8 cellular contexts compared by ENCODE assay signal in the genomic region with DNA sequence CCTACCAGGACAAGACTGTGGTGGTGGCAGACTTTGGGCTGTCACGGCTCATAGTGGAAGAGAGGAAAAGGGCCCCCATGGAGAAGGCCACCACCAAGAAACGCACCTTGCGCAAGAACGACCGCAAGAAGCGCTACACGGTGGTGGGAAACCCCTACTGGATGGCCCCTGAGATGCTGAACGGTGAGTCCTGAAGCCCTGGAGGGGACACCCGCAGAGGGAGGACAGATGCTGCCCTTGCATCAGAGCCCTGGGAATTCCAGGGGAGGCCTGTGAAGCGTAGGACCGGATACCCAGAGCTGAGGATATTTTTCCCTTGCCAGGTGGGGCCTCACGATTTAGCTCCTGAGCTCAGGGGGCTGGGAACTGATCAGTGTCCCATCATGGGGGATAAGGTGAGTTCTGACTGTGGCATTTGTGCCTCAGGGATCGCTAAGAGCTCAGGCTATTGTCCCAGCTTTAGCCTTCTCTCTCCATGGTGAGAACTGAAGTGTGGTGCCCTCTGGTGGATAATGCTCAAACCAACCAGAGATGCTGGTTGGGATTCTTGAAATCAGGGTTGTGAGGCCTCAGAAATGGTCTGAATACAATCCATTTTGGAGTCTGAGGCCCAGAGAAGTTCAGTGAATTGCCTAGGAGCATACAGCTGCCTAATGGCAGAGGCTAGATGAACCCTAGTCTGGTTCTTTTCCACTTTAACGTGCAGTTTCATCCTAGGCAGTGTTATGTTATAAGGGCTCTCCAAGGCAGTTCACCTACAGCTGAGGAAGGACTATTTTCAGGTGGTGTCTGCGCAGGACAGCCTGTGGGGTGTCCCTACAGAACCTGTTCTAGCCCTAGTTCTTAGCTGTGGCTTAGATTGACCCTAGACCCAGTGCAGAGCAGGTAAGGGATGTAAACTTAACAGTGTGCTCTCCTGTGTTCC.
DNase-seq lines count a peak whose midpoint lies in the region; ATAC-seq and TF ChIP-seq lines count a peak whose summit lies in the region.

No MANE protein-coding gene starts in this region.

- peaks cover 60% of the 10 kb centered on the region for H3K4me1 Mint-ChIP-seq in activated T-cell treated with anti-CD3 and anti-CD28 coated beads, Interleukin-2, amount 50 U/mL, for 24 hours (ENCODE audit: low read depth)
- H3K4me1 Mint-ChIP-seq in nephron, result peaks cover 5% of the 10 kb centered on the region

- TF ChIP-seq CTCF in GM20000 (IDR thresholded peaks at IDR 0.05; ENCODE audit: extremely low read depth, missing control alignments) (peak; percentile 31), fibroblast of mammary gland (conservative IDR thresholded peaks at IDR 0.05; ENCODE audit: control insufficient read depth, insufficient read depth, low read depth, low read length) (peak; percentile 88), nephron (IDR thresholded peaks at IDR 0.05; ENCODE audit: unreplicated experiment in 3 of 3) (peak; percentile 71 to 76 (median 72))

- DNase-seq in Ammon's horn (ENCODE audit: low spot score), result peak; percentile 80
- peak; percentile 79 for DNase-seq in GM20000 (ENCODE audit: low spot score)
- DNase-seq in NCI-H524 treated with DMSO at 0.1 percent for 48 hours (lab: John Stamatoyannopoulos, UW), result peak; percentile 17
- peak; percentile 58 for DNase-seq in activated T-cell treated with anti-CD3 and anti-CD28 coated beads, Interleukin-2, amount 50 U/mL, for 24 hours
- peak; percentile 68 for DNase-seq in fibroblast of mammary gland (ENCODE audit: low read depth)

- H3K4me3 Mint-ChIP-seq in activated T-cell treated with anti-CD3 and anti-CD28 coated beads, Interleukin-2, amount 50 U/mL, for 24 hours, result no peak overlapping the region
- no peak overlapping the region for H3K4me3 Mint-ChIP-seq in nephron

- no peaks in the 10 kb centered on the region for H3K9me3 Mint-ChIP-seq in activated T-cell treated with anti-CD3 and anti-CD28 coated beads, Interleukin-2, amount 50 U/mL, for 24 hours
- H3K9me3 Mint-ChIP-seq in nephron, result no peaks in the 10 kb centered on the region

- ATAC-seq in HG03565 (IDR thresholded peaks at IDR 0.05; ENCODE audit: unreplicated experiment) (no peak), HG03442 (IDR thresholded peaks at IDR 0.05; ENCODE audit: unreplicated experiment) (no peak)

- no peak overlapping the region for H3K4me3 ChIP-seq in fibroblast of mammary gland (ENCODE audit: control insufficient read depth, low read depth, low read length)

- H3K27me3 Mint-ChIP-seq in activated T-cell treated with anti-CD3 and anti-CD28 coated beads, Interleukin-2, amount 50 U/mL, for 24 hours, result no peaks in the 10 kb centered on the region
- H3K27me3 Mint-ChIP-seq in nephron (ENCODE audit: low read depth), result peaks cover 4% of the 10 kb centered on the region

- peaks cover 83% of the 10 kb centered on the region for H3K36me3 Mint-ChIP-seq in activated T-cell treated with anti-CD3 and anti-CD28 coated beads, Interleukin-2, amount 50 U/mL, for 24 hours (ENCODE audit: low read depth)
- H3K36me3 Mint-ChIP-seq in nephron (ENCODE audit: low read depth), result peaks cover 55% of the 10 kb centered on the region

- H3K27ac Mint-ChIP-seq in activated T-cell treated with anti-CD3 and anti-CD28 coated beads, Interleukin-2, amount 50 U/mL, for 24 hours, result peak overlapping the region; percentile 83
- peak overlapping the region; percentile 48 to 93 (median 62) for H3K27ac Mint-ChIP-seq in nephron

Comparison
In these comparisons a context has a peak if more than half of its experiments do, and no peak if none do; other contexts are left out.
1. DNase-seq: peak in every context shown above with its lines; median percentile 80 in Ammon's horn; 79 in GM20000; 68 in fibroblast of mammary gland; 58 in activated T-cell treated with anti-CD3 and anti-CD28 coated beads, Interleukin-2, amount 50 U/mL, for 24 hours; 17 in NCI-H524 treated with DMSO at 0.1 percent for 48 hours.
2. CTCF ChIP-seq: peak in every context shown above with its lines; median percentile 88 in fibroblast of mammary gland; 72 in nephron; 31 in GM20000.